In the genomic region with DNA sequence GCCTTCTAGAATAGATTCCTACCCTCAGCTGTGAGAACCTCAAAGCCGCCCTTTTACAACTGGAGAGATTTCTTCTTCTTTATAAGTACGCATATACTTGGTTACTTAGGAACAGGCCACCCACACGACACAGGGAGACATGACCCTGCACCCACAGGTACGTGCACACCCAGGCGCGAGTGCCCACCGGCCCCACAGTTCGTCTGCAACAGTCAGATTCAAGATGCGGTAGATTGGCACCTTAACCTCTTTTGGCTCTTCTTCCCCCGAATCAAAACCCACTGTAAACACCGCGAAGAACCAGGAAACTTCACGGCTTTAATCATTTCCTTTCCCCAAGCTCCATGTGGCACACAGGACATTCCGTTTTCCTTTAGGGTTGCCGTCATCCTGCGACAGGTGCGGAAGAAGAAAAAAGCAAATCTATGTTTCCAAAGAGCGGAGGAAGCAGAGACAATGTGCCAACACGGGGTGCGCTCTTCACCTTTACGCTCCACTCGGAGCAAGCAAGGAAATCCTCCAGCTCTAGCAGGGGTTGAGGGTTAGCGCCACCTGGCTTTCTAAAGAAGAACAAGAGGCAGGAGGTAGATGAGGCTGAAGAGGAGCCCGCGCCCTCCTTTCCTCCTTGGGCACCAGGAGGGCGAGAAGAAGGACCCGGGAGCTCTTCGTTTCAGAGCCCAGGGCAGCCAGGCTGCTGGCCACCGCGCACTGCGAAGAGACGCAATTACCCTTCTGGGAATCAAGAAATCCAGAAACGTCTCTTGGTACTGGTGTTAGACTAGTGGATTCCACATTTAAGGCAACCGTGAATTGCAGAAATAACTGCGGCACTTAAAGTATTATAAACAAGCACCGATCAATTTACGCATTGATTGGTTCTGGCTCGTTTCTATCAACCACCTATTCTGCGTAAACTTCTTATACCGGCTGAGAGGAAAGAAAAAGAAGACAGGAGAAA, we compare ENCODE assay signal across 8 cellular contexts. TPM values are rescaled to one million over a fixed set of nuclear protein-coding genes. Genes with fewer than 3 reads are reported as not detected.
DNase-seq lines count a peak whose midpoint lies in the region; ATAC-seq and TF ChIP-seq lines count a peak whose summit lies in the region.

No MANE protein-coding gene starts in this region.

- DNase-seq in Daoy (ENCODE audit: low read depth) (peak; percentile 59), HT-29 (ENCODE audit: low spot score) (peak; percentile 64), RWPE1 (ENCODE audit: low spot score) (peak; percentile 59), amniotic stem cell (lab: John Stamatoyannopoulos, UW) (peak; percentile 7), right cardiac atrium (peak; percentile 58 to 74 (median 71)), sciatic nerve (ENCODE audit: low spot score) (no peak)
- DNase-seq in NK-92 treated with Interleukin-12 subunit alpha and Interleukin-12 subunit beta, amount 100 ng/mL, for 24 hours (lab: John Stamatoyannopoulos, UW) = no peak

- H3K27me3 ChIP-seq in right cardiac atrium (ENCODE audit: control insufficient read depth, insufficient read depth) = no peaks in the 10 kb centered on the region

- 27% methylated on average over 40 of the region's 40 CpGs for WGBS in right cardiac atrium

- intact Hi-C loops in right cardiac atrium (cut with DNase I) = loop anchor here (2.0 to 10.0 kb wide), 5 partner anchors 69 to 179 kb away; no protein-coding TSS in a partner anchor
- intact Hi-C loops in sciatic nerve (cut with DNase I) = no loop called here

- no peaks in the 10 kb centered on the region for H3K4me1 ChIP-seq in right cardiac atrium (ENCODE audit: control insufficient read depth, insufficient read depth, low read length)

- peak; percentile 57 for TF ChIP-seq CTCF in RWPE1 (conservative IDR thresholded peaks at IDR 0.05; ENCODE audit: low read depth)

- peak; percentile 94 for ATAC-seq in GM21447 (IDR thresholded peaks at IDR 0.05; ENCODE audit: unreplicated experiment)
- peak; percentile 90 to 91 for ATAC-seq in right cardiac atrium
- peak; percentile 86 for ATAC-seq in sciatic nerve

- H3K9me3 ChIP-seq in right cardiac atrium (ENCODE audit: control insufficient read depth, low read length) = no peaks in the 10 kb centered on the region

- H3K4me3 ChIP-seq in right cardiac atrium (ENCODE audit: low read length) = peak overlapping the region; percentile 41

- CTCF ChIA-PET in RWPE1 (lab: Yijun Ruan, JAX) = interaction anchor here (0.6 to 1.1 kb wide), 7 partner anchors 9 to 657 kb away, joined by 3 to 8 read pairs (median 3); no protein-coding TSS in a partner anchor

- H3K27ac ChIP-seq in RWPE1 = no peak overlapping the region
- no peak overlapping the region for H3K27ac ChIP-seq in right cardiac atrium (ENCODE audit: low read length)

- POLR2A ChIA-PET in RWPE1 (lab: Yijun Ruan, JAX; ENCODE audit: low non-redundant PET) = no interaction called here

RNA-seq across cellular contexts. Expression of a gene that starts 35.7 kb away (rescaled TPM):
- 2.2 and 2.5 TPM in 2 replicates for total RNA-seq in Daoy (2014; rRNA removed; shearing (Covaris generic))
- total RNA-seq in HT-29 (2014; rRNA removed; shearing (Covaris generic)) = not detected in 2 replicates
- 100 to 1,000 TPM in 3 of 4 donors, 10 to 100 TPM in 1; 69.3 to 154 (median 136) TPM for total RNA-seq in right cardiac atrium
- polyA plus RNA-seq in right cardiac atrium = 115 TPM
- total RNA-seq in sciatic nerve = 0.27 TPM

Comparison
In these comparisons a context has a peak if more than half of its experiments do, and no peak if none do; other contexts are left out.
1. DNase-seq: peak in Daoy (single experiment), HT-29 (single experiment), RWPE1 (single experiment), amniotic stem cell (single experiment) and right cardiac atrium (3 of 3); none in sciatic nerve (single experiment) and NK-92 treated with Interleukin-12 subunit alpha and Interleukin-12 subunit beta, amount 100 ng/mL, for 24 hours (single experiment).
2. RNA of a gene that starts 35.7 kb away (total RNA-seq): 69.3 to 154 TPM in right cardiac atrium; 2.2 to 2.5 TPM in Daoy, 0.27 TPM in sciatic nerve (single experiment) and not detected in HT-29; every median in the first group is over 10 times any median in the second.
3. Peak in every context shown above with its lines, with median percentiles within 50 percentile points of each other: ATAC-seq.